In the genomic region with DNA sequence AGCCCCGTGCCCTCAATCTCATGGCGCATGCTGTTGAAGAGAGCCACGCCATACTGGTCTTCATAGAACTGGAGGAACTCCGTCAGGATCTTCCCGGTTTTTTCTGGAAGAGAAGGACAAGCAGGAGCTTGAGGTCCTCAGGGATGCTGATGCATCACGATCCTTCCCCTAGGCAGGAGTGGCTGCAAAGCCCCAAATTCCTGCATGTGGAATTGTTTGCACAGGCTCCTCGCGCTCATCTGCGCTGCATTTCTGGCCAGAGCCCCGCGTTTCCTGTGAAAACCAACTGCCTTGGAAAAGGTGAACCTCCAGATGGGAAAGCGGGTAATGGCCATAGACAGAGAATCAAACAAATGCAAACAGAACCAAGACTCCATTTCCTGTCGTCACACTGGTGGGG, we compare ENCODE assay signal across 2 cellular contexts.
TF ChIP-seq lines count a peak whose summit lies in the region.

No MANE protein-coding gene starts in this region.

TF ChIP-seq in HepG2, 621 proteins besides CTCF, POLR2A, EP300 and RAD21 (continued from another document):
- TF ChIP-seq, protein P1, sequence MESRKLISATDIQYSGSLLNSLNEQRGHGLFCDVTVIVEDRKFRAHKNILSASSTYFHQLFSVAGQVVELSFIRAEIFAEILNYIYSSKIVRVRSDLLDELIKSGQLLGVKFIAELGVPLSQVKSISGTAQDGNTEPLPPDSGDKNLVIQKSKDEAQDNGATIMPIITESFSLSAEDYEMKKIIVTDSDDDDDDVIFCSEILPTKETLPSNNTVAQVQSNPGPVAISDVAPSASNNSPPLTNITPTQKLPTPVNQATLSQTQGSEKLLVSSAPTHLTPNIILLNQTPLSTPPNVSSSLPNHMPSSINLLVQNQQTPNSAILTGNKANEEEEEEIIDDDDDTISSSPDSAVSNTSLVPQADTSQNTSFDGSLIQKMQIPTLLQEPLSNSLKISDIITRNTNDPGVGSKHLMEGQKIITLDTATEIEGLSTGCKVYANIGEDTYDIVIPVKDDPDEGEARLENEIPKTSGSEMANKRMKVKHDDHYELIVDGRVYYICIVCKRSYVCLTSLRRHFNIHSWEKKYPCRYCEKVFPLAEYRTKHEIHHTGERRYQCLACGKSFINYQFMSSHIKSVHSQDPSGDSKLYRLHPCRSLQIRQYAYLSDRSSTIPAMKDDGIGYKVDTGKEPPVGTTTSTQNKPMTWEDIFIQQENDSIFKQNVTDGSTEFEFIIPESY (CRISPR knock-in tag; IDR thresholded peaks at IDR 0.05) = 0 out of 2 replicates have a peak, but pooled peaks have one; percentile 12

TF ChIP-seq in WTC11, 78 proteins besides CTCF, POLR2A, EP300 and RAD21 (continued from another document):
- TF ChIP-seq, protein P2, sequence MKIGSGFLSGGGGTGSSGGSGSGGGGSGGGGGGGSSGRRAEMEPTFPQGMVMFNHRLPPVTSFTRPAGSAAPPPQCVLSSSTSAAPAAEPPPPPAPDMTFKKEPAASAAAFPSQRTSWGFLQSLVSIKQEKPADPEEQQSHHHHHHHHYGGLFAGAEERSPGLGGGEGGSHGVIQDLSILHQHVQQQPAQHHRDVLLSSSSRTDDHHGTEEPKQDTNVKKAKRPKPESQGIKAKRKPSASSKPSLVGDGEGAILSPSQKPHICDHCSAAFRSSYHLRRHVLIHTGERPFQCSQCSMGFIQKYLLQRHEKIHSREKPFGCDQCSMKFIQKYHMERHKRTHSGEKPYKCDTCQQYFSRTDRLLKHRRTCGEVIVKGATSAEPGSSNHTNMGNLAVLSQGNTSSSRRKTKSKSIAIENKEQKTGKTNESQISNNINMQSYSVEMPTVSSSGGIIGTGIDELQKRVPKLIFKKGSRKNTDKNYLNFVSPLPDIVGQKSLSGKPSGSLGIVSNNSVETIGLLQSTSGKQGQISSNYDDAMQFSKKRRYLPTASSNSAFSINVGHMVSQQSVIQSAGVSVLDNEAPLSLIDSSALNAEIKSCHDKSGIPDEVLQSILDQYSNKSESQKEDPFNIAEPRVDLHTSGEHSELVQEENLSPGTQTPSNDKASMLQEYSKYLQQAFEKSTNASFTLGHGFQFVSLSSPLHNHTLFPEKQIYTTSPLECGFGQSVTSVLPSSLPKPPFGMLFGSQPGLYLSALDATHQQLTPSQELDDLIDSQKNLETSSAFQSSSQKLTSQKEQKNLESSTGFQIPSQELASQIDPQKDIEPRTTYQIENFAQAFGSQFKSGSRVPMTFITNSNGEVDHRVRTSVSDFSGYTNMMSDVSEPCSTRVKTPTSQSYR (CRISPR knock-in tag; IDR thresholded peaks at IDR 0.05) = no peak
- TF ChIP-seq, protein P3, sequence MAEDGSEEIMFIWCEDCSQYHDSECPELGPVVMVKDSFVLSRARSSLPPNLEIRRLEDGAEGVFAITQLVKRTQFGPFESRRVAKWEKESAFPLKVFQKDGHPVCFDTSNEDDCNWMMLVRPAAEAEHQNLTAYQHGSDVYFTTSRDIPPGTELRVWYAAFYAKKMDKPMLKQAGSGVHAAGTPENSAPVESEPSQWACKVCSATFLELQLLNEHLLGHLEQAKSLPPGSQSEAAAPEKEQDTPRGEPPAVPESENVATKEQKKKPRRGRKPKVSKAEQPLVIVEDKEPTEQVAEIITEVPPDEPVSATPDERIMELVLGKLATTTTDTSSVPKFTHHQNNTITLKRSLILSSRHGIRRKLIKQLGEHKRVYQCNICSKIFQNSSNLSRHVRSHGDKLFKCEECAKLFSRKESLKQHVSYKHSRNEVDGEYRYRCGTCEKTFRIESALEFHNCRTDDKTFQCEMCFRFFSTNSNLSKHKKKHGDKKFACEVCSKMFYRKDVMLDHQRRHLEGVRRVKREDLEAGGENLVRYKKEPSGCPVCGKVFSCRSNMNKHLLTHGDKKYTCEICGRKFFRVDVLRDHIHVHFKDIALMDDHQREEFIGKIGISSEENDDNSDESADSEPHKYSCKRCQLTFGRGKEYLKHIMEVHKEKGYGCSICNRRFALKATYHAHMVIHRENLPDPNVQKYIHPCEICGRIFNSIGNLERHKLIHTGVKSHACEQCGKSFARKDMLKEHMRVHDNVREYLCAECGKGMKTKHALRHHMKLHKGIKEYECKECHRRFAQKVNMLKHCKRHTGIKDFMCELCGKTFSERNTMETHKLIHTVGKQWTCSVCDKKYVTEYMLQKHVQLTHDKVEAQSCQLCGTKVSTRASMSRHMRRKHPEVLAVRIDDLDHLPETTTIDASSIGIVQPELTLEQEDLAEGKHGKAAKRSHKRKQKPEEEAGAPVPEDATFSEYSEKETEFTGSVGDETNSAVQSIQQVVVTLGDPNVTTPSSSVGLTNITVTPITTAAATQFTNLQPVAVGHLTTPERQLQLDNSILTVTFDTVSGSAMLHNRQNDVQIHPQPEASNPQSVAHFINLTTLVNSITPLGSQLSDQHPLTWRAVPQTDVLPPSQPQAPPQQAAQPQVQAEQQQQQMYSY (CRISPR knock-in tag; IDR thresholded peaks at IDR 0.05) = no peak
